Comparison of ENCODE assay signal across 26 cellular contexts in the genomic region with DNA sequence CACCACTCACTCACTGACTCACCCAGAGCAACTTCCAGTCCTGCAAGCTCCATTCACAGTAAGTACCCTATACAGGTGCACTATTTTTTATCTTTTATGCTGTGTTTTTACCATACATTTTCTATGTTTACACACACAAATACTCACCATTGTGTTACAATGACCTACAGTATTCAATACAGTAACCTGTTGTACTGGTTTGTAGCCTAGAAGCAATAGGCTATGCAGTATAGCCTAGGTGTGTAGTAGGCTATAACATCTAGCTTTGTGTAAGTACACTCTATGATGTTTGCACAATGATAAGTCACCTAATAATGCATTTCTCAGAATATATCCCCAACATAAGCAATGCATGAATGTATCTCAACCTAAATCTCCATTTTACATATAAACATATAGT.
"Had no signal": no experiment of that assay in that cellular context is flagged by ENCODE, and none has a peak within 500 bp of the region (broad histone marks: within the 10 kb centered on the region; RNA-seq: fewer than 3 reads in every experiment).

No MANE protein-coding gene starts in this region.

- H3K36me3 ChIP-seq: spleen, stomach, thoracic aorta, transverse colon had no signal

- H3K4me3 Mint-ChIP-seq: naive B cell; nephron; stimulated activated naive B cell treated with anti-CD40 and anti-IgM and Interleukin-4, amounts not matched to agents 10 μg/mL and 1 μg/mL and 100 μg/mL, for 72 hours had no signal

- H3K4me3 ChIP-seq: dorsolateral prefrontal cortex, hepatocyte, lung, psoas muscle, spleen, stomach, thoracic aorta, transverse colon had no signal

- ATAC-seq: foreskin keratinocyte; left cardiac atrium; left ventricle myocardium superior; psoas muscle; sciatic nerve; stimulated activated naive B cell treated with anti-CD40 and anti-IgM and Interleukin-4, amounts not matched to agents 10 μg/mL and 1 μg/mL and 100 μg/mL, for 72 hours had no signal

- H3K9me3 ChIP-seq: psoas muscle, spleen, stomach, thoracic aorta, transverse colon had no signal

- H3K9ac ChIP-seq: parathyroid adenoma had no signal

- H3K9me3 Mint-ChIP-seq: nephron; stimulated activated naive B cell treated with anti-CD40 and anti-IgM and Interleukin-4, amounts not matched to agents 10 μg/mL and 1 μg/mL and 100 μg/mL, for 72 hours had no signal

- H3K27ac Mint-ChIP-seq: naive B cell; nephron; stimulated activated naive B cell treated with anti-CD40 and anti-IgM and Interleukin-4, amounts not matched to agents 10 μg/mL and 1 μg/mL and 100 μg/mL, for 72 hours had no signal

- H3K4me1 Mint-ChIP-seq: naive B cell; stimulated activated naive B cell treated with anti-CD40 and anti-IgM and Interleukin-4, amounts not matched to agents 10 μg/mL and 1 μg/mL and 100 μg/mL, for 72 hours had no signal

- H3K27me3 ChIP-seq: dorsolateral prefrontal cortex, foreskin keratinocyte, hepatocyte, spleen, stomach, transverse colon had no signal

- H2AFZ ChIP-seq: hepatocyte, parathyroid adenoma had no signal

- H3K4me1 ChIP-seq: foreskin keratinocyte, parathyroid adenoma, spleen, stomach, transverse colon had no signal

- H3K27me3 Mint-ChIP-seq: naive B cell; stimulated activated naive B cell treated with anti-CD40 and anti-IgM and Interleukin-4, amounts not matched to agents 10 μg/mL and 1 μg/mL and 100 μg/mL, for 72 hours had no signal

- H3K27ac ChIP-seq: dorsolateral prefrontal cortex, foreskin keratinocyte, hepatocyte, parathyroid adenoma, psoas muscle, spleen, stomach, thoracic aorta, transverse colon had no signal

- H3K4me2 ChIP-seq: hepatocyte had no signal

- H3K36me3 Mint-ChIP-seq: naive B cell; stimulated activated naive B cell treated with anti-CD40 and anti-IgM and Interleukin-4, amounts not matched to agents 10 μg/mL and 1 μg/mL and 100 μg/mL, for 72 hours had no signal

- DNase-seq: cortex of kidney; dorsolateral prefrontal cortex; effector CD8-positive, alpha-beta T cell; foreskin keratinocyte; kidney; left cardiac atrium; left ventricle myocardium superior; mesenchymal stem cell; midbrain; naive B cell; psoas muscle; retina; spleen; stimulated activated CD4-positive, alpha-beta T cell treated with anti-CD3 and anti-CD28 coated beads, Interleukin-15, amount 100 ng/mL, for 24 hours; stimulated activated CD4-positive, alpha-beta T cell treated with anti-CD3 and anti-CD28 coated beads, Interleukin-2, amount 100 ng/mL, for 24 hours; stimulated activated CD4-positive, alpha-beta T cell treated with anti-CD3 and anti-CD28 coated beads, Interleukin-4, amount 100 ng/mL, for 4 hours; stimulated activated naive B cell treated with anti-CD40 and anti-IgM and Interleukin-4, amounts not matched to agents 10 μg/mL and 1 μg/mL and 100 μg/mL, for 72 hours; stomach; substantia nigra; transverse colon had no signal

- H3K79me2 ChIP-seq: hepatocyte, parathyroid adenoma had no signal
